In the genomic region with DNA sequence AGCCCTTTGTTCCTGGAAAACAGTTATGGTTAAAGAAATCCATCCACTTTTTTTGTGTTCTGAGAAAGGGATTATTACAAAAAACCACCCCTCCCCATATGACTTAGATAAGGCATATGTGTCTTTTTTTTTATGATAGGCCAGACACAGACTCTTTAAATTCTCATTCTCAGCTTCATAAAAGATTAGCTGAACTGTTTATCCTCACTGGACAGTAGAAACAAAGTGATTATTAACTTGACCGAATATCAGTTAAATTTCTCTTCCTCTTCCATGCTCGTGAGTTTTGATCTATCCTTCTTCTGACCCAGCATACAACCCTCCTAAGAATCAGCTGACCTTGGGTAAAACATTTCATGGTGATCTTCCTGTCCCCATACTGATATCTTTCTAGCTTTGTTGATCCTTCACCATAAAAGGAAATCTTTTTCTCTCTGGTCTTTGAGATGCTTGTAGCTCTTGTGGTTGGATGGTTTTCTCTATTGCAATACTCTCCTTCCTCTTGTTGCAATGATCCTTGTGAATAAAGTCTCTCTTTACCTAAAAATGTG, we compare ENCODE assay signal across 9 cellular contexts. TPM values are rescaled to one million over a fixed set of nuclear protein-coding genes. Genes with fewer than 3 reads are reported as not detected.
A peak's percentile ranks its signal among the peaks of the same experiment; 100 is the strongest.
DNase-seq lines count a peak whose midpoint lies in the region; ATAC-seq and TF ChIP-seq lines count a peak whose summit lies in the region.
"Had no signal": no experiment of that assay in that cellular context is flagged by ENCODE, and none has a peak within 500 bp of the region (broad histone marks: within the 10 kb centered on the region; RNA-seq: fewer than 3 reads in every experiment).

No MANE protein-coding gene starts in this region.

- no peaks in the 10 kb centered on the region for H3K9me3 Mint-ChIP-seq in activated CD4-positive, alpha-beta T cell treated with anti-CD3 and anti-CD28 coated beads, Interleukin-2, amount 10 ng/mL, durations not matched to agents 24 days and 14 days

- WGBS in thymus, result 43% methylated on average over 2 of the region's 2 CpGs

- no peaks in the 10 kb centered on the region for H3K36me3 ChIP-seq in thymus (ENCODE audit: control insufficient read depth, insufficient read depth)

- H3K27me3 ChIP-seq in thymus (ENCODE audit: control insufficient read depth, insufficient read depth), result no peaks in the 10 kb centered on the region
- no peaks in the 10 kb centered on the region for H3K27me3 ChIP-seq in dorsolateral prefrontal cortex

- no peak overlapping the region for H3K27ac Mint-ChIP-seq in activated CD4-positive, alpha-beta T cell treated with anti-CD3 and anti-CD28 coated beads, Interleukin-2, amount 10 ng/mL, durations not matched to agents 24 days and 14 days

- no peak overlapping the region for H3K4me3 Mint-ChIP-seq in activated CD4-positive, alpha-beta T cell treated with anti-CD3 and anti-CD28 coated beads, Interleukin-2, amount 10 ng/mL, durations not matched to agents 24 days and 14 days

- H3K9me3 ChIP-seq in thymus (ENCODE audit: control insufficient read depth), result no peaks in the 10 kb centered on the region

- ATAC-seq in HG02938 (IDR thresholded peaks at IDR 0.05; ENCODE audit: unreplicated experiment), result peak; percentile 41

- H3K4me3 ChIP-seq in choroid plexus epithelial cell (ENCODE audit: low read depth, low read length) (no peak overlapping the region), thymus (ENCODE audit: low read length) (peak overlapping the region; percentile 56), dorsolateral prefrontal cortex (peak overlapping the region in 16 of 59 donors; percentile 1 to 33 (median 21))

- peaks cover 2% of the 10 kb centered on the region for H3K4me1 ChIP-seq in thymus (ENCODE audit: control insufficient read depth, insufficient read depth, low read length)

- no peak for TF ChIP-seq CTCF in choroid plexus epithelial cell (conservative IDR thresholded peaks at IDR 0.05; ENCODE audit: low read depth, low read length)
- TF ChIP-seq CTCF in dorsolateral prefrontal cortex (IDR thresholded peaks at IDR 0.05 in 54 of 56, conservative IDR thresholded peaks at IDR 0.05 in 2 of 56; ENCODE audit: low read depth in 1 of 56, partially characterized antibody in 56 of 56), result no peak

- H3K27ac ChIP-seq in thymus (ENCODE audit: low read depth) (peak overlapping the region; percentile 53), dorsolateral prefrontal cortex (peak overlapping the region in 3 of 59 donors; percentile 11 to 43 (median 20))

- H3K36me3 Mint-ChIP-seq in activated CD4-positive, alpha-beta T cell treated with anti-CD3 and anti-CD28 coated beads, Interleukin-2, amount 10 ng/mL, durations not matched to agents 24 days and 14 days (ENCODE audit: low read depth), result peaks cover 7% of the 10 kb centered on the region

- intact Hi-C loops in activated CD4-positive, alpha-beta T cell treated with anti-CD3 and anti-CD28 coated beads, Interleukin-2, amount 10 ng/mL, durations not matched to agents 24 days and 14 days (cut with micrococcal nuclease), result loop anchor here (1.0 to 5.0 kb wide), 5 partner anchors 7 to 508 kb away; a partner anchor contains a TSS
- intact Hi-C loops in dorsolateral prefrontal cortex (cut with DNase I), result no loop called here

- peaks cover 35% of the 10 kb centered on the region for H3K4me1 Mint-ChIP-seq in activated CD4-positive, alpha-beta T cell treated with anti-CD3 and anti-CD28 coated beads, Interleukin-2, amount 10 ng/mL, durations not matched to agents 24 days and 14 days

- peak; percentile 60 for DNase-seq in activated CD4-positive, alpha-beta T cell treated with anti-CD3 and anti-CD28 coated beads, Interleukin-2, amount 10 ng/mL, durations not matched to agents 24 days and 14 days
- no peak for DNase-seq in activated CD4-positive, alpha-beta T cell treated with anti-CD3 and anti-CD28 coated beads for 1 hour
- peak; percentile 21 for DNase-seq in choroid plexus epithelial cell (ENCODE audit: low read depth)
- no peak for DNase-seq in activated CD4-positive, CD25-positive, alpha-beta regulatory T cell (lab: John Stamatoyannopoulos, UW)
- no peak for DNase-seq in NCI-H2171 treated with DMSO at 0.1 percent for 48 hours (lab: John Stamatoyannopoulos, UW)
- no peak for DNase-seq in dorsolateral prefrontal cortex

- H3K27me3 Mint-ChIP-seq in activated CD4-positive, alpha-beta T cell treated with anti-CD3 and anti-CD28 coated beads, Interleukin-2, amount 10 ng/mL, durations not matched to agents 24 days and 14 days, result no peaks in the 10 kb centered on the region

RNA-seq across cellular contexts. Expression of a gene that starts 26.2 kb away (rescaled TPM):
- 0.62 and 0.70 TPM in 2 replicates for total RNA-seq in activated CD4-positive, alpha-beta T cell treated with anti-CD3 and anti-CD28 coated beads, Interleukin-2, amount 10 ng/mL, durations not matched to agents 24 days and 14 days
- 0.05 TPM for polyA plus RNA-seq in thymus
- 1 to 10 TPM in 36 of 120 experiments, under 1 TPM in 84; 0.18 to 3.2 (median 0.80) TPM for total RNA-seq in dorsolateral prefrontal cortex

RNA-seq across cellular contexts. Expression of a gene that starts 37.3 kb away (rescaled TPM):
- total RNA-seq in activated CD4-positive, alpha-beta T cell treated with anti-CD3 and anti-CD28 coated beads, Interleukin-2, amount 10 ng/mL, durations not matched to agents 24 days and 14 days, result not detected in 2 replicates
- polyA plus RNA-seq in thymus, result 0.02 TPM
- total RNA-seq in dorsolateral prefrontal cortex, result under 1 TPM in 51 of 120 experiments, not detected in 69; 0.06 to 0.84 (median 0.28) TPM
- total RNA-seq: fibroblast of lung had no signal
- polyA plus RNA-seq: fibroblast of lung had no signal

RNA-seq across cellular contexts. Expression of a gene that starts 53.9 kb away (rescaled TPM):
- total RNA-seq in activated CD4-positive, alpha-beta T cell treated with anti-CD3 and anti-CD28 coated beads, Interleukin-2, amount 10 ng/mL, durations not matched to agents 24 days and 14 days, result 0.35 and 0.50 TPM in 2 replicates
- 0.05 TPM for polyA plus RNA-seq in thymus
- total RNA-seq in dorsolateral prefrontal cortex, result 1 to 10 TPM in 68 of 120 experiments, under 1 TPM in 52; 0.31 to 2.5 (median 1.1) TPM
- polyA plus RNA-seq: fibroblast of lung had no signal

Comparison
In these comparisons a context has a peak if more than half of its experiments do, and no peak if none do; other contexts are left out.
1. DNase-seq: peak in activated CD4-positive, alpha-beta T cell treated with anti-CD3 and anti-CD28 coated beads, Interleukin-2, amount 10 ng/mL, durations not matched to agents 24 days and 14 days (single experiment) and choroid plexus epithelial cell (single experiment); none in activated CD4-positive, alpha-beta T cell treated with anti-CD3 and anti-CD28 coated beads for 1 hour (single experiment), activated CD4-positive, CD25-positive, alpha-beta regulatory T cell (0 of 4), NCI-H2171 treated with DMSO at 0.1 percent for 48 hours (single experiment) and dorsolateral prefrontal cortex (0 of 10).